ENCODE assay signal across 17 cellular contexts in the genomic region with DNA sequence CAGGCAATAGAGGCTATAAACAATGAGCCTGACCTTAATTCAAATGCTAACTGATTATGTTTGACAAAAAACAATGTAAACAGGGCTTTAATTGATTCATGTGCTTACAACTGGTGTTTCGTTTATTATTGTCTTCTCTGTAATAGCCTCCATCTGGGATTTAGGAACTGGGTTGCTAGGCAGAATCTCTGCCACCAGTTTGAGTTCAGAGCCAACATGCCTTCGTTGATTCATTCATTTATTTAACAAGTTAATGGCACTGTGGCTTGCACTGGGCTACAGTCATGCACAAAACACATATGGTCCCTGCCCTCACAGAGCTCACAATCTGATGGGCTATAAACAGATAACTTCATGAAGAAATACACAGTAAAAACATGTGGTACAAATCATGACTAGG. TPM values are rescaled to one million over a fixed set of nuclear protein-coding genes. Genes with fewer than 3 reads are reported as not detected.
DNase-seq lines count a peak whose midpoint lies in the region; ATAC-seq, FAIRE-seq and TF ChIP-seq lines count a peak whose summit lies in the region.
"Had no signal": no experiment of that assay in that cellular context is flagged by ENCODE, and none has a peak within 500 bp of the region (broad histone marks: within the 10 kb centered on the region; RNA-seq: fewer than 3 reads in every experiment).

No MANE protein-coding gene starts in this region.

- no peaks in the 10 kb centered on the region for H3K9me3 Mint-ChIP-seq in central memory CD8-positive, alpha-beta T cell
- no peaks in the 10 kb centered on the region for H3K9me3 Mint-ChIP-seq in activated T-cell treated with anti-CD3 and anti-CD28 coated beads, Interleukin-2, amount 50 U/mL, for 4 hours
- H3K9me3 Mint-ChIP-seq: CD4-positive, alpha-beta T cell had no signal

- ATAC-seq in central memory CD8-positive, alpha-beta T cell (replicated peaks; ENCODE audit: extremely low read depth, poor library complexity, severe bottlenecking) = no peak
- no peak for ATAC-seq in activated T-cell treated with anti-CD3 and anti-CD28 coated beads, Interleukin-2, amount 50 U/mL, for 4 hours
- ATAC-seq: A549 had no signal

- CTCF ChIA-PET in RWPE1 (lab: Yijun Ruan, JAX) = no interaction called here

- H3K27me3 Mint-ChIP-seq in central memory CD8-positive, alpha-beta T cell = no peaks in the 10 kb centered on the region
- no peaks in the 10 kb centered on the region for H3K27me3 Mint-ChIP-seq in activated T-cell treated with anti-CD3 and anti-CD28 coated beads, Interleukin-2, amount 50 U/mL, for 4 hours (ENCODE audit: low read depth)
- H3K27me3 Mint-ChIP-seq: CD4-positive, alpha-beta T cell had no signal

- TF ChIP-seq CTCF in RWPE1 (conservative IDR thresholded peaks at IDR 0.05; ENCODE audit: low read depth) = no peak

- no peak overlapping the region for H3K4me3 Mint-ChIP-seq in central memory CD8-positive, alpha-beta T cell
- no peak overlapping the region for H3K4me3 Mint-ChIP-seq in activated T-cell treated with anti-CD3 and anti-CD28 coated beads, Interleukin-2, amount 50 U/mL, for 4 hours
- H3K4me3 Mint-ChIP-seq: CD4-positive, alpha-beta T cell had no signal

- no peaks in the 10 kb centered on the region for H3K4me1 Mint-ChIP-seq in central memory CD8-positive, alpha-beta T cell
- H3K4me1 Mint-ChIP-seq in activated T-cell treated with anti-CD3 and anti-CD28 coated beads, Interleukin-2, amount 50 U/mL, for 4 hours (ENCODE audit: low read depth) = no peaks in the 10 kb centered on the region

- H3K27ac Mint-ChIP-seq in central memory CD8-positive, alpha-beta T cell (ENCODE audit: low read depth) = peak overlapping the region; percentile 72
- H3K27ac Mint-ChIP-seq: CD4-positive, alpha-beta T cell had no signal

- peak; percentile 52 for FAIRE-seq in urothelium cell line (lab: Jason Lieb, UNC)
- FAIRE-seq: A549, G401.6, GM12891, GM19239, H54 had no signal

- H3K36me3 Mint-ChIP-seq in central memory CD8-positive, alpha-beta T cell (ENCODE audit: insufficient read depth) = peaks cover 3% of the 10 kb centered on the region
- no peaks in the 10 kb centered on the region for H3K36me3 Mint-ChIP-seq in activated T-cell treated with anti-CD3 and anti-CD28 coated beads, Interleukin-2, amount 50 U/mL, for 4 hours (ENCODE audit: insufficient read depth)

- DNase-seq in DMS 273 (lab: John Stamatoyannopoulos, UW; ENCODE audit: unreplicated experiment) (peak; percentile 24), DMS 273 treated with DMSO at 0.1 percent for 48 hours (lab: John Stamatoyannopoulos, UW) (no peak), Ammon's horn (ENCODE audit: low spot score) (peak; percentile 8), urothelium cell line (ENCODE audit: low spot score) (no peak), RWPE1 (ENCODE audit: low spot score) (no peak)
- DNase-seq in central memory CD8-positive, alpha-beta T cell (ENCODE audit: low spot score in 2 of 2) = no peak
- DNase-seq in activated T-cell treated with anti-CD3 and anti-CD28 coated beads, Interleukin-2, amount 50 U/mL, for 4 hours = no peak
- DNase-seq: CD4-positive, alpha-beta T cell; GM23248; HCEC 1CT had no signal

- H3K27ac ChIP-seq in RWPE1 = no peak overlapping the region
- H3K27ac ChIP-seq: 22Rv1, A549, C4-2B, GM23248 had no signal

- POLR2A ChIA-PET in RWPE1 (lab: Yijun Ruan, JAX; ENCODE audit: low non-redundant PET) = no interaction called here

RNA-seq across cellular contexts. Expression of gene CDHR3, which starts 19.6 kb away (rescaled TPM):
- total RNA-seq in activated T-cell treated with anti-CD3 and anti-CD28 coated beads, Interleukin-2, amount 50 U/mL, for 4 hours = under 1 TPM; 0.56 to 0.66 (median 0.63) TPM

Comparison
In these comparisons a context has a peak if more than half of its experiments do, and no peak if none do; other contexts are left out.
1. DNase-seq: peak in DMS 273 (single experiment) and Ammon's horn (single experiment); none in DMS 273 treated with DMSO at 0.1 percent for 48 hours (single experiment), central memory CD8-positive, alpha-beta T cell (0 of 2), urothelium cell line (single experiment), activated T-cell treated with anti-CD3 and anti-CD28 coated beads, Interleukin-2, amount 50 U/mL, for 4 hours (single experiment) and RWPE1 (single experiment).